In genomic region chr9:110072597-110073355, GRCh38 we compare ENCODE assay signal across 24 cellular contexts.
DNase-seq lines count a peak whose midpoint lies in the region; ATAC-seq, FAIRE-seq and TF ChIP-seq lines count a peak whose summit lies in the region.
"Had no signal": no experiment of that assay in that cellular context is flagged by ENCODE, and none has a peak within 500 bp of the region (broad histone marks: within the 10 kb centered on the region; RNA-seq: fewer than 3 reads in every experiment).

No MANE protein-coding gene starts in this region.

- no peak for TF ChIP-seq RAD21 in A549 (conservative IDR thresholded peaks at IDR 0.05 in 1 of 2, IDR thresholded peaks at IDR 0.05 in 1 of 2)

- TF ChIP-seq CTCF in A549 (IDR thresholded peaks at IDR 0.05) (no peak), OCI-LY1 (IDR thresholded peaks at IDR 0.05; ENCODE audit: low read length) (no peak), heart left ventricle (IDR thresholded peaks at IDR 0.05) (no peak), osteocyte (IDR thresholded peaks at IDR 0.05) (no peak)

- CTCF ChIA-PET in A549 (lab: Yijun Ruan, JAX): interaction anchor here (0.6 to 1.4 kb wide), 7 partner anchors 14 to 200 kb away, joined by 3 to 9 read pairs (median 3); no protein-coding TSS in a partner anchor

- FAIRE-seq in A549 (lab: Jason Lieb, UNC): no peak
- FAIRE-seq: A204.1, colon, endometrium, H1 had no signal

- H3K36me3 ChIP-seq in OCI-LY1 (ENCODE audit: insufficient read depth, low read length): peaks cover 39% of the 10 kb centered on the region; the same call in 1 of the 2 replicates
- H3K36me3 ChIP-seq in heart left ventricle: no peaks in the 10 kb centered on the region

- intact Hi-C loops in heart left ventricle (cut with DNase I): loop anchor here in 1 of 10 donors (5.0 kb wide), 1 partner anchor 55 kb away; no protein-coding TSS in a partner anchor

- no peaks in the 10 kb centered on the region for H3K27me3 Mint-ChIP-seq in osteocyte (ENCODE audit: unreplicated experiment)

- no peak overlapping the region for H3K9ac ChIP-seq in OCI-LY1 (ENCODE audit: low read length)

- no peak overlapping the region for H3K4me3 Mint-ChIP-seq in osteocyte (ENCODE audit: unreplicated experiment)
- H3K4me3 Mint-ChIP-seq: CD14-positive monocyte had no signal

- H3K4me1 ChIP-seq in A549 (peaks cover 39% of the 10 kb centered on the region), OCI-LY1 (ENCODE audit: insufficient read depth, low read length, severe bottlenecking) (peaks cover 59% of the 10 kb centered on the region), heart left ventricle (peaks cover 4 to 71% (median 57%) of the 10 kb centered on the region in 12 donors)

- ATAC-seq in A549: no peak
- ATAC-seq in heart left ventricle: peak; percentile 54 to 70 (median 63)
- ATAC-seq in HG02610 (IDR thresholded peaks at IDR 0.05; ENCODE audit: unreplicated experiment): no peak
- ATAC-seq in HG03521 (IDR thresholded peaks at IDR 0.05; ENCODE audit: unreplicated experiment): no peak
- ATAC-seq: foreskin keratinocyte, mucosa of descending colon had no signal

- no peaks in the 10 kb centered on the region for H3F3A ChIP-seq in OCI-LY1 (ENCODE audit: insufficient read depth, low read length)

- H2AFZ ChIP-seq in OCI-LY1 (ENCODE audit: low read length): no peak overlapping the region

- no peaks in the 10 kb centered on the region for H3K27me3 ChIP-seq in OCI-LY1 (ENCODE audit: insufficient read depth, low read length)
- H3K27me3 ChIP-seq in heart left ventricle: no peaks in the 10 kb centered on the region
- H3K27me3 ChIP-seq: foreskin keratinocyte had no signal

- no peaks in the 10 kb centered on the region for H3K9me3 Mint-ChIP-seq in osteocyte (ENCODE audit: unreplicated experiment)

- no peak for TF ChIP-seq EP300 in A549 (IDR thresholded peaks at IDR 0.05)

- peak overlapping the region; percentile 43 for H3K27ac Mint-ChIP-seq in osteocyte (ENCODE audit: unreplicated experiment)

- H3K9me3 ChIP-seq in A549 (no peaks in the 10 kb centered on the region), OCI-LY1 (ENCODE audit: low read length) (no peaks in the 10 kb centered on the region), heart left ventricle (no peaks in the 10 kb centered on the region)
- H3K9me3 ChIP-seq: mucosa of descending colon had no signal

- POLR2A ChIA-PET in A549 (lab: Yijun Ruan, JAX): no interaction called here

- H3K79me2 ChIP-seq in OCI-LY1 (ENCODE audit: insufficient read depth, low read length): peaks cover 97% of the 10 kb centered on the region

- H3K36me3 Mint-ChIP-seq in osteocyte (ENCODE audit: unreplicated experiment): peaks cover 5% of the 10 kb centered on the region

- no peaks in the 10 kb centered on the region for H3K9me2 ChIP-seq in OCI-LY1 (ENCODE audit: low read depth, low read length)

- TF ChIP-seq POLR2A in A549 (IDR thresholded peaks at IDR 0.05; ENCODE audit: low read length) (no peak), heart left ventricle (IDR thresholded peaks at IDR 0.05) (no peak)

- H3K4me2 ChIP-seq in A549: peak overlapping the region; percentile 25; the same call in 2 of the 3 replicates
- H3K4me2 ChIP-seq in OCI-LY1 (ENCODE audit: low read length): no peak overlapping the region

- H4K20me1 ChIP-seq in OCI-LY1 (ENCODE audit: insufficient read depth, low read length): no peaks in the 10 kb centered on the region

- H3K4me1 Mint-ChIP-seq in osteocyte (ENCODE audit: unreplicated experiment): peaks cover 52% of the 10 kb centered on the region

- H3K27ac ChIP-seq in A549 (0 out of 6 replicates have a peak overlapping the region, but pooled peaks of 1 of the 2 experiments have one; percentile 17), OCI-LY1 (ENCODE audit: low read depth, low read length, poor library complexity, severe bottlenecking) (peak overlapping the region; percentile 8), heart left ventricle (peak overlapping the region; percentile 9 to 82 (median 63))
- H3K27ac ChIP-seq: foreskin keratinocyte, RWPE1 had no signal

- no peak for DNase-seq in A549 (ENCODE audit: low read depth in 1 of 2, low spot score in 1 of 2)
- DNase-seq in heart left ventricle: no peak
- peak; percentile 32 for DNase-seq in osteocyte (ENCODE audit: extremely low spot score, unreplicated experiment)
- DNase-seq in RKO (ENCODE audit: low spot score): no peak
- DNase-seq in AG20443 (ENCODE audit: low spot score): no peak
- DNase-seq: activated CD4-positive, alpha-beta T cell treated with anti-CD3 and anti-CD28 coated beads, Interleukin-2, amount 50 U/mL, for 48 hours; activated naive CD4-positive, alpha-beta T cell treated with anti-CD3 and anti-CD28 coated beads, Interleukin-2, amount 50 U/mL, for 16 hours; activated T-cell treated with anti-CD3 and anti-CD28 coated beads, Interleukin-2, amount 50 U/mL, for 1 hour; DMS153; foreskin keratinocyte; mucosa of descending colon; NCI-H187; NCI-H345; nucleus accumbens; stimulated activated CD4-positive, alpha-beta T cell treated with anti-CD3 and anti-CD28 coated beads, Interleukin-4, amount 100 ng/mL, for 4 hours had no signal

- H3K4me3 ChIP-seq in A549: no peak overlapping the region
- no peak overlapping the region for H3K4me3 ChIP-seq in OCI-LY1 (ENCODE audit: low read depth, low read length, poor library complexity, severe bottlenecking)
- no peak overlapping the region for H3K4me3 ChIP-seq in heart left ventricle
- H3K4me3 ChIP-seq: mucosa of descending colon had no signal

- WGBS in A549 (ENCODE audit: missing lambda C conversion rate): 83% methylated on average over 5 of the region's 5 CpGs
- 57 to 64% (median 60%) methylated on average over 5 of the region's 5 CpGs for WGBS in heart left ventricle, 4 donors

TF ChIP-seq in A549, 52 proteins besides CTCF, POLR2A, EP300 and RAD21:
- TF ChIP-seq RARB (CRISPR knock-in tag; IDR thresholded peaks at IDR 0.05): no peak
- no peak for TF ChIP-seq FOXS1 (CRISPR knock-in tag; IDR thresholded peaks at IDR 0.05)
- no peak for TF ChIP-seq TP53 (CRISPR knock-in tag; IDR thresholded peaks at IDR 0.05)
- no peak for TF ChIP-seq MYC (IDR thresholded peaks at IDR 0.05; ENCODE audit: borderline replicate concordance, low read length)
- TF ChIP-seq JUN (IDR thresholded peaks at IDR 0.05): no peak
- TF ChIP-seq CEBPB (IDR thresholded peaks at IDR 0.05): no peak
- no peak for TF ChIP-seq EHMT2 (IDR thresholded peaks at IDR 0.05; ENCODE audit: low read depth)
- TF ChIP-seq ESRRA (IDR thresholded peaks at IDR 0.05; ENCODE audit: borderline replicate concordance, low read length): no peak
- TF ChIP-seq BCL3 (IDR thresholded peaks at IDR 0.05): no peak
- no peak for TF ChIP-seq POLR2AphosphoS2 (conservative IDR thresholded peaks at IDR 0.05; ENCODE audit: low read length)
- no peak for TF ChIP-seq ZC3H11A (IDR thresholded peaks at IDR 0.05)
- TF ChIP-seq MAFK (IDR thresholded peaks at IDR 0.05; ENCODE audit: partially characterized antibody): no peak
- TF ChIP-seq BHLHE40 (IDR thresholded peaks at IDR 0.05; ENCODE audit: low read depth, low read length): no peak
- TF ChIP-seq, protein P1, sequence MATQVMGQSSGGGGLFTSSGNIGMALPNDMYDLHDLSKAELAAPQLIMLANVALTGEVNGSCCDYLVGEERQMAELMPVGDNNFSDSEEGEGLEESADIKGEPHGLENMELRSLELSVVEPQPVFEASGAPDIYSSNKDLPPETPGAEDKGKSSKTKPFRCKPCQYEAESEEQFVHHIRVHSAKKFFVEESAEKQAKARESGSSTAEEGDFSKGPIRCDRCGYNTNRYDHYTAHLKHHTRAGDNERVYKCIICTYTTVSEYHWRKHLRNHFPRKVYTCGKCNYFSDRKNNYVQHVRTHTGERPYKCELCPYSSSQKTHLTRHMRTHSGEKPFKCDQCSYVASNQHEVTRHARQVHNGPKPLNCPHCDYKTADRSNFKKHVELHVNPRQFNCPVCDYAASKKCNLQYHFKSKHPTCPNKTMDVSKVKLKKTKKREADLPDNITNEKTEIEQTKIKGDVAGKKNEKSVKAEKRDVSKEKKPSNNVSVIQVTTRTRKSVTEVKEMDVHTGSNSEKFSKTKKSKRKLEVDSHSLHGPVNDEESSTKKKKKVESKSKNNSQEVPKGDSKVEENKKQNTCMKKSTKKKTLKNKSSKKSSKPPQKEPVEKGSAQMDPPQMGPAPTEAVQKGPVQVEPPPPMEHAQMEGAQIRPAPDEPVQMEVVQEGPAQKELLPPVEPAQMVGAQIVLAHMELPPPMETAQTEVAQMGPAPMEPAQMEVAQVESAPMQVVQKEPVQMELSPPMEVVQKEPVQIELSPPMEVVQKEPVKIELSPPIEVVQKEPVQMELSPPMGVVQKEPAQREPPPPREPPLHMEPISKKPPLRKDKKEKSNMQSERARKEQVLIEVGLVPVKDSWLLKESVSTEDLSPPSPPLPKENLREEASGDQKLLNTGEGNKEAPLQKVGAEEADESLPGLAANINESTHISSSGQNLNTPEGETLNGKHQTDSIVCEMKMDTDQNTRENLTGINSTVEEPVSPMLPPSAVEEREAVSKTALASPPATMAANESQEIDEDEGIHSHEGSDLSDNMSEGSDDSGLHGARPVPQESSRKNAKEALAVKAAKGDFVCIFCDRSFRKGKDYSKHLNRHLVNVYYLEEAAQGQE (IDR thresholded peaks at IDR 0.05): no peak
- TF ChIP-seq USF2 (IDR thresholded peaks at IDR 0.05): no peak
- TF ChIP-seq ZNF302 (CRISPR knock-in tag; IDR thresholded peaks at IDR 0.05): no peak

Comparison
In these comparisons a context has a peak if more than half of its experiments do, and no peak if none do; other contexts are left out.
1. ATAC-seq: peak in heart left ventricle (4 of 4); none in A549 (0 of 2), HG02610 (single experiment) and HG03521 (single experiment).